ENCODE assay signal across 13 cellular contexts in the genomic region with DNA sequence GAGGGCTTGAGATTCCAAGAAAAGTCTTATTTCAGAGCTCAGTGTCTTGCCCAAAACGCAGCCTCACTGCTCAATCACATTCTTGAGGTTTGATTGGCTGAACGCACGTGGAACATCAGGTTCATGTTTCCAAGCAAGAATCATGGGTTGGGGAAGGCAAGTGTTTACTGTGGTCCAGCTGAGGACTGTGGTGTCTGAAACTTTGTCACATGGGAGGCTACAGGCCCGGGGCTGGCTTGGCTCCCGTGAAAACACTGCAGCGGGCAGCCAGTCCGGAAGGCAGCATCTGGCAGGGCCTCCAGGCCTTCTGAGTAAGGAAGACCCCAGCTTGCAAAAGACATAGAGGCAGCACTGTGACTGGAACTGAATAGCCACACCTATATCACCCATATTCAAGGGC.
DNase-seq lines count a peak whose midpoint lies in the region; ATAC-seq and TF ChIP-seq lines count a peak whose summit lies in the region.
"Had no signal": no experiment of that assay in that cellular context is flagged by ENCODE, and none has a peak within 500 bp of the region (broad histone marks: within the 10 kb centered on the region; RNA-seq: fewer than 3 reads in every experiment).

No MANE protein-coding gene starts in this region.

- H3K9me3 ChIP-seq in spleen, result no peaks in the 10 kb centered on the region

- peaks cover 0 to 22% (median 1%) of the 10 kb centered on the region in 6 donors for H3K36me3 ChIP-seq in spleen

- TF ChIP-seq POLR2A in spleen (IDR thresholded peaks at IDR 0.05), result no peak

- H3K27ac ChIP-seq in coronary artery (peak overlapping the region in 1 of 2 donors; percentile 20), spleen (no peak overlapping the region)

- no peak for TF ChIP-seq CTCF in coronary artery (IDR thresholded peaks at IDR 0.05)
- no peak for TF ChIP-seq CTCF in spleen (IDR thresholded peaks at IDR 0.05 in 8 of 11, conservative IDR thresholded peaks at IDR 0.05 in 3 of 11)

- no peak overlapping the region for H3K4me3 ChIP-seq in coronary artery
- H3K4me3 ChIP-seq in spleen, result no peak overlapping the region

- intact Hi-C loops in left colon (cut with DNase I, micrococcal nuclease) (no loop called here), spleen (cut with DNase I; ENCODE audit: low total_unique reads) (no loop called here)

- DNase-seq in HCEC 1CT (peak; percentile 5), coronary artery (ENCODE audit: low spot score) (peak; percentile 78), left colon (peak in 1 of 2 donors; percentile 27), spleen (peak; percentile 56), SW480 (ENCODE audit: low spot score) (no peak), NOMO-1 (lab: John Stamatoyannopoulos, UW; ENCODE audit: unreplicated experiment in 2 of 2) (no peak)
- DNase-seq: activated CD4-positive, alpha-beta T cell treated with anti-CD3 and anti-CD28 coated beads for 36 hours; CD8-positive, alpha-beta T cell; cortex of kidney; naive B cell; NCI-H526 had no signal

- 78 to 93% (median 82%) methylated on average over 7 of the region's 7 CpGs for WGBS in spleen, 5 donors

- ATAC-seq in left colon, result peak; percentile 12
- no peak for ATAC-seq in GM21526 (IDR thresholded peaks at IDR 0.05; ENCODE audit: low FRiP score, unreplicated experiment)
- ATAC-seq in HG02678 (IDR thresholded peaks at IDR 0.05; ENCODE audit: unreplicated experiment), result no peak
- ATAC-seq: activated CD4-positive, alpha-beta T cell treated with anti-CD3 and anti-CD28 coated beads for 36 hours; CD8-positive, alpha-beta T cell had no signal

- peaks cover 6 to 36% (median 23%) of the 10 kb centered on the region in 6 donors for H3K4me1 ChIP-seq in spleen

- no peaks in the 10 kb centered on the region for H3K27me3 ChIP-seq in spleen (replicated peaks in 1 of 7)

Comparison
In these comparisons a context has a peak if more than half of its experiments do, and no peak if none do; other contexts are left out.
1. DNase-seq: peak in HCEC 1CT (single experiment), coronary artery (single experiment) and spleen (single experiment); none in SW480 (single experiment) and NOMO-1 (0 of 2).